8 cellular contexts compared by ENCODE assay signal in genomic region chr7:104983620-104984539, GRCh38.
DNase-seq lines count a peak whose midpoint lies in the region; ATAC-seq and TF ChIP-seq lines count a peak whose summit lies in the region.

No MANE protein-coding gene starts in this region.

- H4K20me1 ChIP-seq in KMS-11 (ENCODE audit: insufficient read depth) = no peaks in the 10 kb centered on the region

- peaks cover 48% of the 10 kb centered on the region; the same call in 1 of the 2 replicates for H3K79me2 ChIP-seq in KMS-11 (ENCODE audit: insufficient read depth, low read depth)

- no peak overlapping the region for H3K4me3 ChIP-seq in KMS-11 (IDR thresholded peaks at IDR 0.05; ENCODE audit: insufficient read depth, low read depth, low read length)
- H3K4me3 ChIP-seq in RWPE2 (ENCODE audit: severe bottlenecking) = peak overlapping the region; percentile 69
- peak overlapping the region; percentile 61 to 67 for H3K4me3 ChIP-seq in foreskin fibroblast (ENCODE audit: low read depth in 1 of 2, low read length in 2 of 2)
- peak overlapping the region; percentile 67 for H3K4me3 ChIP-seq in neuron (ENCODE audit: low read length)
- H3K4me3 ChIP-seq in subcutaneous abdominal adipose tissue (ENCODE audit: low read depth in 1 of 5, low read length in 5 of 5) = peak overlapping the region; percentile 77 to 95 (median 84)

- TF ChIP-seq CTCF in KMS-11 (conservative IDR thresholded peaks at IDR 0.05; ENCODE audit: low read depth, low read length) (peak; percentile 52), RWPE2 (IDR thresholded peaks at IDR 0.05; ENCODE audit: poor library complexity, severe bottlenecking) (peak; percentile 53), foreskin fibroblast (IDR thresholded peaks at IDR 0.05; ENCODE audit: low read depth, low read length) (peak; percentile 42)

- H3K4me2 ChIP-seq in KMS-11 = peak overlapping the region; percentile 100

- ATAC-seq in GM21737 (IDR thresholded peaks at IDR 0.05; ENCODE audit: unreplicated experiment) (peak; percentile 85), RWPE2 (ENCODE audit: low read depth) (peak; percentile 92)

- H3K27ac ChIP-seq in KMS-11 (peak overlapping the region; percentile 95), RWPE2 (ENCODE audit: poor library complexity, severe bottlenecking) (peak overlapping the region; percentile 85), subcutaneous abdominal adipose tissue (ENCODE audit: low read depth, low read length) (peak overlapping the region; percentile 99)

- peak overlapping the region; percentile 58 for H2AFZ ChIP-seq in KMS-11 (ENCODE audit: low read depth)
- no peak overlapping the region for H2AFZ ChIP-seq in neuron (ENCODE audit: low read depth, low read length)

- H3K9ac ChIP-seq in KMS-11 (peak overlapping the region; percentile 89), subcutaneous abdominal adipose tissue (ENCODE audit: low read length in 5 of 5) (peak overlapping the region; percentile 83 to 99 (median 96))

- DNase-seq in EL = peak; percentile 87
- DNase-seq in RWPE2 (ENCODE audit: low spot score) = peak; percentile 84
- DNase-seq in activated effector memory CD4-positive, alpha-beta T cell treated with anti-CD3 and anti-CD28 coated beads, Interleukin-2, amount 50 U/mL, for 16 hours = peak; percentile 95
- DNase-seq in foreskin fibroblast = peak; percentile 87 to 96

- H3K27me3 ChIP-seq in KMS-11 (ENCODE audit: insufficient read depth, low read depth) (no peaks in the 10 kb centered on the region), RWPE2 (ENCODE audit: insufficient read depth, poor library complexity, severe bottlenecking) (no peaks in the 10 kb centered on the region), neuron (ENCODE audit: insufficient read depth, low read length) (no peaks in the 10 kb centered on the region), subcutaneous abdominal adipose tissue (ENCODE audit: control insufficient read depth in 5 of 5, insufficient read depth in 4 of 5, low read length in 5 of 5) (no peaks in the 10 kb centered on the region)

- H3K36me3 ChIP-seq in KMS-11 (ENCODE audit: insufficient read depth) = no peaks in the 10 kb centered on the region
- no peaks in the 10 kb centered on the region; the same call in none of the 2 replicates for H3K36me3 ChIP-seq in RWPE2 (ENCODE audit: low read depth)
- peaks cover 6% of the 10 kb centered on the region for H3K36me3 ChIP-seq in neuron (ENCODE audit: insufficient read depth, low read length)
- H3K36me3 ChIP-seq in subcutaneous abdominal adipose tissue (ENCODE audit: control insufficient read depth in 5 of 5, insufficient read depth in 5 of 5, low read length in 5 of 5) = peaks cover 0 to 3% (median 0%) of the 10 kb centered on the region in 5 donors

- peaks cover 89% of the 10 kb centered on the region for H3K4me1 ChIP-seq in KMS-11 (ENCODE audit: low read depth, poor library complexity, severe bottlenecking)
- peaks cover 38% of the 10 kb centered on the region for H3K4me1 ChIP-seq in RWPE2 (ENCODE audit: insufficient read depth, poor library complexity, severe bottlenecking)
- peaks cover 46% of the 10 kb centered on the region for H3K4me1 ChIP-seq in neuron (ENCODE audit: insufficient read depth, low read length)
- peaks cover 10 to 76% (median 66%) of the 10 kb centered on the region in 5 donors for H3K4me1 ChIP-seq in subcutaneous abdominal adipose tissue (ENCODE audit: control insufficient read depth in 5 of 5, insufficient read depth in 5 of 5, low read length in 5 of 5)

- H3K9me3 ChIP-seq in RWPE2 (ENCODE audit: severe bottlenecking) = no peaks in the 10 kb centered on the region
- H3K9me3 ChIP-seq in neuron (ENCODE audit: low read length) = no peaks in the 10 kb centered on the region
- no peaks in the 10 kb centered on the region for H3K9me3 ChIP-seq in subcutaneous abdominal adipose tissue (ENCODE audit: control insufficient read depth in 5 of 5, low read length in 5 of 5)
